Comparison of ENCODE assay signal across 1 cellular context in genomic region chr7:20233362-20233761, GRCh38.
TF ChIP-seq lines count a peak whose summit lies in the region.

No MANE protein-coding gene starts in this region.

TF ChIP-seq in GM12878, 131 proteins besides CTCF, POLR2A, EP300 and RAD21 (continued from another document and continues in another):
- peak; percentile 64; the same call in 1 of the 2 replicates for TF ChIP-seq RELB (IDR thresholded peaks at IDR 0.05; ENCODE audit: low read depth)
- no peak for TF ChIP-seq ZSCAN29 (IDR thresholded peaks at IDR 0.05)
- peak in 1 of 2 experiments; percentile 37; a peak in 1 of 4 replicates for TF ChIP-seq ETV6 (conservative IDR thresholded peaks at IDR 0.05 in 1 of 2, IDR thresholded peaks at IDR 0.05 in 1 of 2; ENCODE audit: borderline replicate concordance in 1 of 2, low read depth in 1 of 2)
- no peak for TF ChIP-seq ESRRA (IDR thresholded peaks at IDR 0.05; ENCODE audit: low read length)
- no peak for TF ChIP-seq ZBTB4 (CRISPR knock-in tag; IDR thresholded peaks at IDR 0.05)
- TF ChIP-seq CHD2 (IDR thresholded peaks at IDR 0.05; ENCODE audit: borderline replicate concordance, low read depth, low read length) = no peak
- TF ChIP-seq CREM (IDR thresholded peaks at IDR 0.05; ENCODE audit: low read depth) = no peak
- peak; percentile 45; the same call in 1 of the 2 replicates for TF ChIP-seq RAD51 (IDR thresholded peaks at IDR 0.05)
- TF ChIP-seq MTA3 (IDR thresholded peaks at IDR 0.05; ENCODE audit: borderline replicate concordance, low read length) = no peak
- TF ChIP-seq MYB (IDR thresholded peaks at IDR 0.05; ENCODE audit: borderline replicate concordance, low read depth, low read length) = no peak
- no peak for TF ChIP-seq SRF (IDR thresholded peaks at IDR 0.05; ENCODE audit: low read depth in 2 of 2, low read length in 2 of 2)
- TF ChIP-seq SMARCA5 (IDR thresholded peaks at IDR 0.05) = no peak
- TF ChIP-seq NR2C1 (IDR thresholded peaks at IDR 0.05) = no peak
- TF ChIP-seq FOXM1 (IDR thresholded peaks at IDR 0.05; ENCODE audit: low read depth, low read length) = no peak
- peak; percentile 73 for TF ChIP-seq MTA2 (IDR thresholded peaks at IDR 0.05; ENCODE audit: low read depth)
- no peak for TF ChIP-seq RCOR1 (conservative IDR thresholded peaks at IDR 0.05; ENCODE audit: low read depth, low read length)
- peak; percentile 49; the same call in 1 of the 2 replicates for TF ChIP-seq ATF7 (IDR thresholded peaks at IDR 0.05; ENCODE audit: low read depth)
- TF ChIP-seq CEBPZ (IDR thresholded peaks at IDR 0.05; ENCODE audit: low read depth, low read length) = no peak
- 0 out of 2 replicates have a peak, but pooled peaks have one; percentile 40 for TF ChIP-seq ZBED1 (IDR thresholded peaks at IDR 0.05; ENCODE audit: borderline replicate concordance)
- TF ChIP-seq KDM1A (IDR thresholded peaks at IDR 0.05; ENCODE audit: borderline replicate concordance) = no peak
- TF ChIP-seq HDAC2 (IDR thresholded peaks at IDR 0.05) = no peak
- no peak for TF ChIP-seq CEBPB (IDR thresholded peaks at IDR 0.05; ENCODE audit: borderline replicate concordance in 1 of 2, low read depth in 2 of 2, low read length in 2 of 2)
- TF ChIP-seq, protein P1, sequence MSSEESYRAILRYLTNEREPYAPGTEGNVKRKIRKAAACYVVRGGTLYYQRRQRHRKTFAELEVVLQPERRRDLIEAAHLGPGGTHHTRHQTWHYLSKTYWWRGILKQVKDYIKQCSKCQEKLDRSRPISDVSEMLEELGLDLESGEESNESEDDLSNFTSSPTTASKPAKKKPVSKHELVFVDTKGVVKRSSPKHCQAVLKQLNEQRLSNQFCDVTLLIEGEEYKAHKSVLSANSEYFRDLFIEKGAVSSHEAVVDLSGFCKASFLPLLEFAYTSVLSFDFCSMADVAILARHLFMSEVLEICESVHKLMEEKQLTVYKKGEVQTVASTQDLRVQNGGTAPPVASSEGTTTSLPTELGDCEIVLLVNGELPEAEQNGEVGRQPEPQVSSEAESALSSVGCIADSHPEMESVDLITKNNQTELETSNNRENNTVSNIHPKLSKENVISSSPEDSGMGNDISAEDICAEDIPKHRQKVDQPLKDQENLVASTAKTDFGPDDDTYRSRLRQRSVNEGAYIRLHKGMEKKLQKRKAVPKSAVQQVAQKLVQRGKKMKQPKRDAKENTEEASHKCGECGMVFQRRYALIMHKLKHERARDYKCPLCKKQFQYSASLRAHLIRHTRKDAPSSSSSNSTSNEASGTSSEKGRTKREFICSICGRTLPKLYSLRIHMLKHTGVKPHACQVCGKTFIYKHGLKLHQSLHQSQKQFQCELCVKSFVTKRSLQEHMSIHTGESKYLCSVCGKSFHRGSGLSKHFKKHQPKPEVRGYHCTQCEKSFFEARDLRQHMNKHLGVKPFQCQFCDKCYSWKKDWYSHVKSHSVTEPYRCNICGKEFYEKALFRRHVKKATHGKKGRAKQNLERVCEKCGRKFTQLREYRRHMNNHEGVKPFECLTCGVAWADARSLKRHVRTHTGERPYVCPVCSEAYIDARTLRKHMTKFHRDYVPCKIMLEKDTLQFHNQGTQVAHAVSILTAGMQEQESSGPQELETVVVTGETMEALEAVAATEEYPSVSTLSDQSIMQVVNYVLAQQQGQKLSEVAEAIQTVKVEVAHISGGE (CRISPR knock-in tag; IDR thresholded peaks at IDR 0.05) = no peak
- TF ChIP-seq NFYA (IDR thresholded peaks at IDR 0.05; ENCODE audit: borderline replicate concordance, low read depth, low read length) = no peak
- no peak for TF ChIP-seq MEF2A (IDR thresholded peaks at IDR 0.05; ENCODE audit: insufficient read depth, low read depth, low read length)
- TF ChIP-seq ZNF24 (IDR thresholded peaks at IDR 0.05) = 0 out of 2 replicates have a peak, but pooled peaks have one; percentile 42
- peak; percentile 77 for TF ChIP-seq IKZF1 (conservative IDR thresholded peaks at IDR 0.05)
- TF ChIP-seq ZBTB33 (IDR thresholded peaks at IDR 0.05) = no peak
- 0 out of 2 replicates have a peak, but pooled peaks have one; percentile 23 for TF ChIP-seq BCL11A (IDR thresholded peaks at IDR 0.05; ENCODE audit: low read depth, low read length)
- no peak for TF ChIP-seq POU2F2 (IDR thresholded peaks at IDR 0.05; ENCODE audit: borderline replicate concordance, low read depth, low read length)
- TF ChIP-seq ZNF384 (IDR thresholded peaks at IDR 0.05; ENCODE audit: borderline replicate concordance, low read depth, low read length) = no peak
- TF ChIP-seq ZNF622 (IDR thresholded peaks at IDR 0.05) = no peak
- TF ChIP-seq SKIL (IDR thresholded peaks at IDR 0.05; ENCODE audit: low read depth, poor library complexity, severe bottlenecking) = peak; percentile 26
- TF ChIP-seq SIX5 (IDR thresholded peaks at IDR 0.05; ENCODE audit: low read depth, low read length, severe bottlenecking) = no peak
- TF ChIP-seq CBX5 (IDR thresholded peaks at IDR 0.05; ENCODE audit: low read depth) = no peak
- TF ChIP-seq SREBF1 (IDR thresholded peaks at IDR 0.05; ENCODE audit: low read length) = no peak
- TF ChIP-seq BHLHE40 (IDR thresholded peaks at IDR 0.05; ENCODE audit: borderline replicate concordance in 1 of 2, low read depth in 2 of 2, low read length in 1 of 2) = 0 out of 4 replicates have a peak, but pooled peaks of 1 of the 2 experiments have one; percentile 13
- TF ChIP-seq IKZF2 (IDR thresholded peaks at IDR 0.05) = peak; percentile 66 to 83
- no peak for TF ChIP-seq SMC3 (IDR thresholded peaks at IDR 0.05; ENCODE audit: borderline replicate concordance, low read length)
- TF ChIP-seq, protein P2, sequence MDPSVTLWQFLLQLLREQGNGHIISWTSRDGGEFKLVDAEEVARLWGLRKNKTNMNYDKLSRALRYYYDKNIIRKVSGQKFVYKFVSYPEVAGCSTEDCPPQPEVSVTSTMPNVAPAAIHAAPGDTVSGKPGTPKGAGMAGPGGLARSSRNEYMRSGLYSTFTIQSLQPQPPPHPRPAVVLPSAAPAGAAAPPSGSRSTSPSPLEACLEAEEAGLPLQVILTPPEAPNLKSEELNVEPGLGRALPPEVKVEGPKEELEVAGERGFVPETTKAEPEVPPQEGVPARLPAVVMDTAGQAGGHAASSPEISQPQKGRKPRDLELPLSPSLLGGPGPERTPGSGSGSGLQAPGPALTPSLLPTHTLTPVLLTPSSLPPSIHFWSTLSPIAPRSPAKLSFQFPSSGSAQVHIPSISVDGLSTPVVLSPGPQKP (IDR thresholded peaks at IDR 0.05; ENCODE audit: low read depth, low read length) = no peak
- TF ChIP-seq YBX1 (IDR thresholded peaks at IDR 0.05) = no peak
- peak; percentile 46; the same call in 1 of the 2 replicates for TF ChIP-seq DPF2 (IDR thresholded peaks at IDR 0.05)
- no peak for TF ChIP-seq KAT2A (conservative IDR thresholded peaks at IDR 0.05; ENCODE audit: control insufficient read depth, low read depth, low read length)
- no peak for TF ChIP-seq STAT1 (conservative IDR thresholded peaks at IDR 0.05)
- TF ChIP-seq MXI1 (IDR thresholded peaks at IDR 0.05; ENCODE audit: low read depth, low read length) = no peak
- peak; percentile 28; the same call in 1 of the 2 replicates for TF ChIP-seq ZNF217 (IDR thresholded peaks at IDR 0.05)
- TF ChIP-seq POLR2AphosphoS2 (IDR thresholded peaks at IDR 0.05; ENCODE audit: low read depth, low read length) = no peak
- TF ChIP-seq PAX5 (IDR thresholded peaks at IDR 0.05; ENCODE audit: borderline replicate concordance, low read depth, low read length) = no peak
- TF ChIP-seq, protein P3, sequence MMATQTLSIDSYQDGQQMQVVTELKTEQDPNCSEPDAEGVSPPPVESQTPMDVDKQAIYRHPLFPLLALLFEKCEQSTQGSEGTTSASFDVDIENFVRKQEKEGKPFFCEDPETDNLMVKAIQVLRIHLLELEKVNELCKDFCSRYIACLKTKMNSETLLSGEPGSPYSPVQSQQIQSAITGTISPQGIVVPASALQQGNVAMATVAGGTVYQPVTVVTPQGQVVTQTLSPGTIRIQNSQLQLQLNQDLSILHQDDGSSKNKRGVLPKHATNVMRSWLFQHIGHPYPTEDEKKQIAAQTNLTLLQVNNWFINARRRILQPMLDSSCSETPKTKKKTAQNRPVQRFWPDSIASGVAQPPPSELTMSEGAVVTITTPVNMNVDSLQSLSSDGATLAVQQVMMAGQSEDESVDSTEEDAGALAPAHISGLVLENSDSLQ (IDR thresholded peaks at IDR 0.05) = peak; percentile 27; the same call in 1 of the 2 replicates
- TF ChIP-seq MEF2B (IDR thresholded peaks at IDR 0.05; ENCODE audit: partially characterized antibody, poor library complexity, severe bottlenecking) = peak; percentile 74
